ENCODE assay signal across 8 cellular contexts in genomic region chr1:28517649-28517999, GRCh38. TPM values are rescaled to one million over a fixed set of nuclear protein-coding genes. Genes with fewer than 3 reads are reported as not detected.
DNase-seq lines count a peak whose midpoint lies in the region; ATAC-seq and TF ChIP-seq lines count a peak whose summit lies in the region.

No MANE protein-coding gene starts in this region.

- H3K4me3 ChIP-seq in AG09309 (ENCODE audit: control insufficient read depth, low read depth, low read length) (peak overlapping the region; percentile 2; the same call in 1 of the 2 replicates), NT2/D1 (ENCODE audit: insufficient read length, low read depth) (peak overlapping the region; percentile 92), dorsolateral prefrontal cortex (peak overlapping the region in 58 of 59 donors; percentile 52 to 88 (median 72))

- peaks cover 18% of the 10 kb centered on the region for H3K36me3 Mint-ChIP-seq in neural crest cell (ENCODE audit: low read depth)

- peak overlapping the region in 45 of 59 donors; percentile 4 to 94 (median 81) for H3K27ac ChIP-seq in dorsolateral prefrontal cortex

- H3K27me3 ChIP-seq in NT2/D1 (ENCODE audit: insufficient read depth, insufficient read length): no peaks in the 10 kb centered on the region
- no peaks in the 10 kb centered on the region for H3K27me3 ChIP-seq in dorsolateral prefrontal cortex

- peaks cover 27% of the 10 kb centered on the region for H3K27me3 Mint-ChIP-seq in neural crest cell (ENCODE audit: low read depth)

- H3K4me3 Mint-ChIP-seq in neural crest cell: peak overlapping the region; percentile 84

- ATAC-seq in GM18909 (IDR thresholded peaks at IDR 0.05; ENCODE audit: poor library complexity, unreplicated experiment) (peak; percentile 9), HG02678 (IDR thresholded peaks at IDR 0.05; ENCODE audit: unreplicated experiment) (no peak)

- peak overlapping the region; percentile 99 for H3K9ac ChIP-seq in NT2/D1 (ENCODE audit: insufficient read length, low read depth)

- H3K4me1 ChIP-seq in NT2/D1 (ENCODE audit: insufficient read depth, insufficient read length): peaks cover 18% of the 10 kb centered on the region

- TF ChIP-seq POLR2A in erythroblast (IDR thresholded peaks at IDR 0.05; ENCODE audit: low read length): no peak

- intact Hi-C loops in dorsolateral prefrontal cortex (cut with DNase I): loop anchor here (5.0 to 10.0 kb wide), 4 partner anchors 35 to 360 kb away; partner anchors contain the start of gene TRNAU1AP (in 1 of the 2)

- H3K4me1 Mint-ChIP-seq in neural crest cell: peaks cover 42% of the 10 kb centered on the region

- DNase-seq in AG09309 (ENCODE audit: low read depth) (no peak), NT2/D1 (ENCODE audit: low read depth, low spot score) (no peak), dorsolateral prefrontal cortex (no peak), neural crest cell (ENCODE audit: low read depth, low spot score) (no peak), erythroblast (lab: John Stamatoyannopoulos, UW) (no peak), KG1 (lab: John Stamatoyannopoulos, UW) (no peak)

- H3K27ac Mint-ChIP-seq in neural crest cell (ENCODE audit: unreplicated experiment): peak overlapping the region; percentile 15

- peaks cover 35% of the 10 kb centered on the region for H3K36me3 ChIP-seq in NT2/D1 (ENCODE audit: insufficient read depth, insufficient read length, low read length)

- no peaks in the 10 kb centered on the region for H3K9me3 Mint-ChIP-seq in neural crest cell

- no peaks in the 10 kb centered on the region for H3K9me3 ChIP-seq in NT2/D1 (ENCODE audit: insufficient read depth, low read length)

- TF ChIP-seq CTCF in AG09309 (IDR thresholded peaks at IDR 0.05; ENCODE audit: control insufficient read depth, insufficient read depth, low read depth, low read length, missing control alignments) (no peak), dorsolateral prefrontal cortex (IDR thresholded peaks at IDR 0.05 in 54 of 56, conservative IDR thresholded peaks at IDR 0.05 in 2 of 56; ENCODE audit: low read depth in 1 of 56, partially characterized antibody in 56 of 56) (no peak), neural crest cell (conservative IDR thresholded peaks at IDR 0.05) (no peak)

RNA-seq across cellular contexts. Expression of gene RCC1, which starts 11.8 kb away (rescaled TPM):
- total RNA-seq in dorsolateral prefrontal cortex (10 to 100 TPM in 19 of 120 experiments, 1 to 10 TPM in 101; 3.3 to 22.5 (median 7.0) TPM), neural crest cell (94.8 and 95.9 TPM in 2 replicates)

RNA-seq across cellular contexts. Expression of gene TRNAU1AP, which starts 35.3 kb away (rescaled TPM):
- total RNA-seq in dorsolateral prefrontal cortex (10 to 100 TPM; 20.5 to 49.2 (median 32.7) TPM), neural crest cell (36.1 and 39.2 TPM in 2 replicates)

Comparison
In these comparisons a context has a peak if more than half of its experiments do, and no peak if none do; other contexts are left out.
1. H3K4me3 ChIP-seq: peak in every context shown above with its lines; median percentile 92 in NT2/D1; 72 in dorsolateral prefrontal cortex; 2 in AG09309.